Comparison of ENCODE assay signal across 23 cellular contexts in the genomic region with DNA sequence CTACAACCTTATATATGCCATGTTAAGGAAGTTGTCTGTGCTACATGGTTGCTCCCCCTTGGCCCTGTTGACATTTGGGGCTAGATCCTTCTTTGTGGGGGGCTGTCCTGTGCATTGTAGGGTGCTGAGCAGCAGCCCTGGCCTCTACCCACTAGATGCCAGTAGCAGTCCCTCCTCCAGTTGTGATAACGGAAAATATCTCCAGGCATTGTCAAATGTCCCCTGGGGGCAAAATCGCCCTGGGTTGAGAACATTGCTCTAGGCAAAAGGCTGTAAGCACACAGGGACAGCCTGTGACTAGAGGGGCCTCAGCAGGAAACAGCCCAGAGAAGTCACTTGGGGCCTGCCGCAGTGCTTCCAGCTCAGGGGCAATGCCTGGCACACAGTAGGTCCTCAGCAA.
DNase-seq lines count a peak whose midpoint lies in the region; ATAC-seq and TF ChIP-seq lines count a peak whose summit lies in the region.
"Had no signal": no experiment of that assay in that cellular context is flagged by ENCODE, and none has a peak within 500 bp of the region (broad histone marks: within the 10 kb centered on the region; RNA-seq: fewer than 3 reads in every experiment).

No MANE protein-coding gene starts in this region.

- CTCF ChIA-PET in A673 (lab: Charles Lee), result no interaction called here
- CTCF ChIA-PET in activated CD4-positive, alpha-beta memory T cell treated with anti-CD3 and anti-CD28 coated beads, Interleukin-2, amount 10 ng/mL, durations not matched to agents 7 days and 5 days (lab: Charles Lee), result no interaction called here

- no TSS peak for BruUV-seq in A673 (replicated peaks; lab: Mats Ljungman, UMichigan)

- no peaks in the 10 kb centered on the region for H3K27me3 Mint-ChIP-seq in CD4-positive, CD25-positive, alpha-beta regulatory T cell
- H3K27me3 Mint-ChIP-seq in activated CD4-positive, alpha-beta memory T cell treated with anti-CD3 and anti-CD28 coated beads, Interleukin-2, amount 10 ng/mL, durations not matched to agents 7 days and 5 days, result no peaks in the 10 kb centered on the region
- H3K27me3 Mint-ChIP-seq in immature natural killer cell (ENCODE audit: low read depth in 3 of 3), result peaks cover 0 to 3% (median 2%) of the 10 kb centered on the region in 3 donors
- H3K27me3 Mint-ChIP-seq: activated B cell treated with CpG ODN at 0.5 μM for 24 hours had no signal

- intact Hi-C loops in A673 (cut with micrococcal nuclease; ENCODE audit: unreplicated experiment), result no loop called here

- DNase-seq in A673 (ENCODE audit: low spot score), result peak; percentile 24
- DNase-seq in CD4-positive, CD25-positive, alpha-beta regulatory T cell, result no peak
- no peak for DNase-seq in activated CD4-positive, alpha-beta memory T cell treated with anti-CD3 and anti-CD28 coated beads, Interleukin-2, amount 10 ng/mL, durations not matched to agents 7 days and 5 days
- no peak for DNase-seq in immature natural killer cell
- DNase-seq in medulla oblongata (ENCODE audit: extremely low spot score), result no peak
- no peak for DNase-seq in kidney glomerular epithelial cell (lab: John Stamatoyannopoulos, UW)
- no peak for DNase-seq in GOT3 (lab: John Stamatoyannopoulos, UW)
- DNase-seq: activated B cell treated with CpG ODN at 0.5 μM for 24 hours; COR-L47; DMS79 treated with DMSO at 0.1 percent for 48 hours; endodermal cell; midbrain; NCI-H1694 treated with DMSO at 0.1 percent for 48 hours; NCI-H226; PC-9; SHP77 treated with DMSO at 0.1 percent for 48 hours; stimulated activated CD4-positive, alpha-beta T cell treated with anti-CD3 and anti-CD28 coated beads, Interleukin-1b, Interleukin-23, amount 100 ng/mL, for 48 hours; stomach had no signal

- H3K27me3 ChIP-seq in A673 (replicated peaks; ENCODE audit: insufficient read depth, low read depth, low read length, poor library complexity), result no peaks in the 10 kb centered on the region
- no peaks in the 10 kb centered on the region for H3K27me3 ChIP-seq in CD4-positive, CD25-positive, alpha-beta regulatory T cell (ENCODE audit: control insufficient read depth, insufficient read depth, low read length)

- peaks cover 9% of the 10 kb centered on the region for H3K36me3 Mint-ChIP-seq in CD4-positive, CD25-positive, alpha-beta regulatory T cell
- peaks cover 14% of the 10 kb centered on the region for H3K36me3 Mint-ChIP-seq in activated CD4-positive, alpha-beta memory T cell treated with anti-CD3 and anti-CD28 coated beads, Interleukin-2, amount 10 ng/mL, durations not matched to agents 7 days and 5 days (ENCODE audit: low read depth)
- H3K36me3 Mint-ChIP-seq in immature natural killer cell, result peaks cover 0 to 13% (median 0%) of the 10 kb centered on the region in 3 donors
- H3K36me3 Mint-ChIP-seq: brain, type B pancreatic cell had no signal

- peaks cover 0 to 5% (median 0%) of the 10 kb centered on the region in 7 donors for H3K9me3 Mint-ChIP-seq in CD4-positive, CD25-positive, alpha-beta regulatory T cell
- peaks cover 6% of the 10 kb centered on the region for H3K9me3 Mint-ChIP-seq in activated CD4-positive, alpha-beta memory T cell treated with anti-CD3 and anti-CD28 coated beads, Interleukin-2, amount 10 ng/mL, durations not matched to agents 7 days and 5 days
- H3K9me3 Mint-ChIP-seq in immature natural killer cell, result no peaks in the 10 kb centered on the region
- H3K9me3 Mint-ChIP-seq: endodermal cell, neural crest cell, type B pancreatic cell had no signal

- TF ChIP-seq CTCF in A673 (conservative IDR thresholded peaks at IDR 0.05; ENCODE audit: low read depth, low read length), result no peak

- H3K4me1 Mint-ChIP-seq in CD4-positive, CD25-positive, alpha-beta regulatory T cell, result peaks cover 50 to 97% (median 82%) of the 10 kb centered on the region in 4 donors
- peaks cover 89% of the 10 kb centered on the region for H3K4me1 Mint-ChIP-seq in activated CD4-positive, alpha-beta memory T cell treated with anti-CD3 and anti-CD28 coated beads, Interleukin-2, amount 10 ng/mL, durations not matched to agents 7 days and 5 days
- H3K4me1 Mint-ChIP-seq in immature natural killer cell, result peaks cover 54 to 60% of the 10 kb centered on the region in 2 donors
- H3K4me1 Mint-ChIP-seq: activated B cell treated with CpG ODN at 0.5 μM for 24 hours had no signal

- H3K27ac Mint-ChIP-seq in CD4-positive, CD25-positive, alpha-beta regulatory T cell, result peak overlapping the region; percentile 93 to 99 (median 98)
- peak overlapping the region; percentile 47 for H3K27ac Mint-ChIP-seq in activated CD4-positive, alpha-beta memory T cell treated with anti-CD3 and anti-CD28 coated beads, Interleukin-2, amount 10 ng/mL, durations not matched to agents 7 days and 5 days
- peak overlapping the region in 4 of 6 donors; percentile 40 to 88 (median 72) for H3K27ac Mint-ChIP-seq in immature natural killer cell
- H3K27ac Mint-ChIP-seq: activated B cell treated with CpG ODN at 0.5 μM for 24 hours, brain, endodermal cell, type B pancreatic cell had no signal

- H3K4me3 Mint-ChIP-seq in CD4-positive, CD25-positive, alpha-beta regulatory T cell, result peak overlapping the region; percentile 68 to 89 (median 79)
- no peak overlapping the region for H3K4me3 Mint-ChIP-seq in activated CD4-positive, alpha-beta memory T cell treated with anti-CD3 and anti-CD28 coated beads, Interleukin-2, amount 10 ng/mL, durations not matched to agents 7 days and 5 days
- no peak overlapping the region for H3K4me3 Mint-ChIP-seq in immature natural killer cell
- H3K4me3 Mint-ChIP-seq: activated B cell treated with CpG ODN at 0.5 μM for 24 hours, endodermal cell, neural crest cell, type B pancreatic cell had no signal

- no peak overlapping the region for H3K4me3 ChIP-seq in A673 (ENCODE audit: low read depth, low read length, poor library complexity, severe bottlenecking)
- no peak overlapping the region for H3K4me3 ChIP-seq in CD4-positive, CD25-positive, alpha-beta regulatory T cell (ENCODE audit: low read depth, low read length)
- H3K4me3 ChIP-seq: PC-9, prostate gland, stomach had no signal

- H3K27ac ChIP-seq in A673 (ENCODE audit: low read depth, low read length, poor library complexity, severe bottlenecking), result no peak overlapping the region
- H3K27ac ChIP-seq in CD4-positive, CD25-positive, alpha-beta regulatory T cell (ENCODE audit: insufficient read depth, low read length, poor library complexity, severe bottlenecking), result peak overlapping the region; percentile 77
- H3K27ac ChIP-seq: PC-9, prostate gland, stomach had no signal

- H3K9me3 ChIP-seq in A673 (ENCODE audit: low read depth, low read length, poor library complexity, severe bottlenecking), result no peaks in the 10 kb centered on the region
- peaks cover 0 to 3% of the 10 kb centered on the region in 2 experiments for H3K9me3 ChIP-seq in CD4-positive, CD25-positive, alpha-beta regulatory T cell (ENCODE audit: control insufficient read depth in 2 of 2, low read length in 2 of 2)
- H3K9me3 ChIP-seq: prostate gland had no signal

- no peaks in the 10 kb centered on the region for H3K4me1 ChIP-seq in A673 (ENCODE audit: insufficient read depth, low read length, poor library complexity, severe bottlenecking)
- peaks cover 88% of the 10 kb centered on the region for H3K4me1 ChIP-seq in CD4-positive, CD25-positive, alpha-beta regulatory T cell (ENCODE audit: control insufficient read depth, insufficient read depth, low read length, poor library complexity, severe bottlenecking)
- H3K4me1 ChIP-seq: prostate gland, stomach had no signal

- no peak for ATAC-seq in CD4-positive, CD25-positive, alpha-beta regulatory T cell (ENCODE audit: low read depth in 2 of 2)
- ATAC-seq in HG03565 (IDR thresholded peaks at IDR 0.05; ENCODE audit: unreplicated experiment), result no peak

- POLR2A ChIA-PET in A673 (lab: Charles Lee; ENCODE audit: low non-redundant PET), result no interaction called here
- POLR2A ChIA-PET in activated CD4-positive, alpha-beta memory T cell treated with anti-CD3 and anti-CD28 coated beads, Interleukin-2, amount 10 ng/mL, durations not matched to agents 7 days and 5 days (lab: Charles Lee), result interaction anchor here (2.4 to 8.8 kb wide), 2 partner anchors 15 to 30 kb away, joined by 24 to 244 read pairs; no protein-coding TSS in a partner anchor

- H3K36me3 ChIP-seq in A673 (ENCODE audit: insufficient read depth, low read length, poor library complexity, severe bottlenecking), result no peaks in the 10 kb centered on the region
- H3K36me3 ChIP-seq in CD4-positive, CD25-positive, alpha-beta regulatory T cell (ENCODE audit: control insufficient read depth, insufficient read depth, low read length), result no peaks in the 10 kb centered on the region
- H3K36me3 ChIP-seq: prostate gland, stomach had no signal

Comparison
In these comparisons a context has a peak if more than half of its experiments do, and no peak if none do; other contexts are left out.
1. H3K27ac Mint-ChIP-seq: peak in every context shown above with its lines; median percentile 98 in CD4-positive, CD25-positive, alpha-beta regulatory T cell; 72 in immature natural killer cell; 47 in activated CD4-positive, alpha-beta memory T cell treated with anti-CD3 and anti-CD28 coated beads, Interleukin-2, amount 10 ng/mL, durations not matched to agents 7 days and 5 days.
2. H3K4me3 Mint-ChIP-seq: peak in CD4-positive, CD25-positive, alpha-beta regulatory T cell (4 of 4); none in activated CD4-positive, alpha-beta memory T cell treated with anti-CD3 and anti-CD28 coated beads, Interleukin-2, amount 10 ng/mL, durations not matched to agents 7 days and 5 days (single experiment) and immature natural killer cell (0 of 5).